In the genomic region with DNA sequence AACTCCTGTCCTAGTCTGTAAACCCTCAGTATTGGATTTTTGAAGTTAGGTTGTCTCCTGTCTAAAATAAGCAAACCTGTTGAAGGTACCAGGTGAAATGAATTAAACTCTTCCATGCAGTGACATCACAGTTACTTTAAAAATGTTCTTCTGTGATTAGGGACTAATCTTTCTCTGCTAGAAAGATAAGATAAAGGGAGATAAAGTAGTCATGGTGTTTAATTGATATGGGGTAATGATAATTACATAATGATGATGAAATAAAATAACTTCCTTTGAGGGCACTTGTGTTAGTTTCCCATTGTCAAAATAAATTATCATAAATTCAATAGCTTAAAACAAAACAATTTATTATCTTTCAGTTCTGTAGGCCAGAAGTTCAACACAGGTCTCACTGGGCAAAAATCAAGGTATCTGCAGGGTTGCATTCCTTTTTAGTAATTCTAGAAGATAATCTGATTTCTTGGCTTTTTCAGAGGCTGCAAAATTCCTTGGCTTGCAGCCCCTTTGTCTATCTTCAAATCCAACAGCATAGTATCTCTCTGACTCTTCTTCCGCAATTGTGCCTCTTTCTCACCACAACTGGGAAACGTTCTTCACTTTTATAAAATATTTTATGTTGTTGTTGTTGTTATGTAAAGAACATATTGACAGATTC, we compare ENCODE assay signal across 2 cellular contexts.
TF ChIP-seq lines count a peak whose summit lies in the region.

No MANE protein-coding gene starts in this region.

TF ChIP-seq in HCT116, 20 proteins besides CTCF, POLR2A, EP300 and RAD21:
- TF ChIP-seq, protein P1, sequence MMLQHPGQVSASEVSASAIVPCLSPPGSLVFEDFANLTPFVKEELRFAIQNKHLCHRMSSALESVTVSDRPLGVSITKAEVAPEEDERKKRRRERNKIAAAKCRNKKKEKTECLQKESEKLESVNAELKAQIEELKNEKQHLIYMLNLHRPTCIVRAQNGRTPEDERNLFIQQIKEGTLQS (IDR thresholded peaks at IDR 0.05): no peak
- no peak for TF ChIP-seq FOSL1 (IDR thresholded peaks at IDR 0.05; ENCODE audit: low read depth)
- no peak for TF ChIP-seq POLR2AphosphoS5 (IDR thresholded peaks at IDR 0.05; ENCODE audit: low read depth, low read length)
- TF ChIP-seq ZNF274 (IDR thresholded peaks at IDR 0.05; ENCODE audit: low read depth, low read length): no peak
- TF ChIP-seq SP1 (IDR thresholded peaks at IDR 0.05; ENCODE audit: low read depth): no peak
- TF ChIP-seq, protein P2, sequence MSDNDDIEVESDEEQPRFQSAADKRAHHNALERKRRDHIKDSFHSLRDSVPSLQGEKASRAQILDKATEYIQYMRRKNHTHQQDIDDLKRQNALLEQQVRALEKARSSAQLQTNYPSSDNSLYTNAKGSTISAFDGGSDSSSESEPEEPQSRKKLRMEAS (IDR thresholded peaks at IDR 0.05): no peak
- TF ChIP-seq EZH2 (IDR thresholded peaks at IDR 0.05): no peak
- TF ChIP-seq SRF (IDR thresholded peaks at IDR 0.05; ENCODE audit: low read depth): no peak
- no peak for TF ChIP-seq YY1 (IDR thresholded peaks at IDR 0.05; ENCODE audit: extremely low read depth, insufficient replicate concordance, low read depth, low read length)
- TF ChIP-seq ZFX (IDR thresholded peaks at IDR 0.05): no peak
- TF ChIP-seq, protein P3, sequence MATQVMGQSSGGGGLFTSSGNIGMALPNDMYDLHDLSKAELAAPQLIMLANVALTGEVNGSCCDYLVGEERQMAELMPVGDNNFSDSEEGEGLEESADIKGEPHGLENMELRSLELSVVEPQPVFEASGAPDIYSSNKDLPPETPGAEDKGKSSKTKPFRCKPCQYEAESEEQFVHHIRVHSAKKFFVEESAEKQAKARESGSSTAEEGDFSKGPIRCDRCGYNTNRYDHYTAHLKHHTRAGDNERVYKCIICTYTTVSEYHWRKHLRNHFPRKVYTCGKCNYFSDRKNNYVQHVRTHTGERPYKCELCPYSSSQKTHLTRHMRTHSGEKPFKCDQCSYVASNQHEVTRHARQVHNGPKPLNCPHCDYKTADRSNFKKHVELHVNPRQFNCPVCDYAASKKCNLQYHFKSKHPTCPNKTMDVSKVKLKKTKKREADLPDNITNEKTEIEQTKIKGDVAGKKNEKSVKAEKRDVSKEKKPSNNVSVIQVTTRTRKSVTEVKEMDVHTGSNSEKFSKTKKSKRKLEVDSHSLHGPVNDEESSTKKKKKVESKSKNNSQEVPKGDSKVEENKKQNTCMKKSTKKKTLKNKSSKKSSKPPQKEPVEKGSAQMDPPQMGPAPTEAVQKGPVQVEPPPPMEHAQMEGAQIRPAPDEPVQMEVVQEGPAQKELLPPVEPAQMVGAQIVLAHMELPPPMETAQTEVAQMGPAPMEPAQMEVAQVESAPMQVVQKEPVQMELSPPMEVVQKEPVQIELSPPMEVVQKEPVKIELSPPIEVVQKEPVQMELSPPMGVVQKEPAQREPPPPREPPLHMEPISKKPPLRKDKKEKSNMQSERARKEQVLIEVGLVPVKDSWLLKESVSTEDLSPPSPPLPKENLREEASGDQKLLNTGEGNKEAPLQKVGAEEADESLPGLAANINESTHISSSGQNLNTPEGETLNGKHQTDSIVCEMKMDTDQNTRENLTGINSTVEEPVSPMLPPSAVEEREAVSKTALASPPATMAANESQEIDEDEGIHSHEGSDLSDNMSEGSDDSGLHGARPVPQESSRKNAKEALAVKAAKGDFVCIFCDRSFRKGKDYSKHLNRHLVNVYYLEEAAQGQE (IDR thresholded peaks at IDR 0.05; ENCODE audit: low read depth): no peak
- no peak for TF ChIP-seq EGR1 (IDR thresholded peaks at IDR 0.05; ENCODE audit: low read depth)
- no peak for TF ChIP-seq SIN3A (IDR thresholded peaks at IDR 0.05; ENCODE audit: low read depth)
- TF ChIP-seq, protein P4, sequence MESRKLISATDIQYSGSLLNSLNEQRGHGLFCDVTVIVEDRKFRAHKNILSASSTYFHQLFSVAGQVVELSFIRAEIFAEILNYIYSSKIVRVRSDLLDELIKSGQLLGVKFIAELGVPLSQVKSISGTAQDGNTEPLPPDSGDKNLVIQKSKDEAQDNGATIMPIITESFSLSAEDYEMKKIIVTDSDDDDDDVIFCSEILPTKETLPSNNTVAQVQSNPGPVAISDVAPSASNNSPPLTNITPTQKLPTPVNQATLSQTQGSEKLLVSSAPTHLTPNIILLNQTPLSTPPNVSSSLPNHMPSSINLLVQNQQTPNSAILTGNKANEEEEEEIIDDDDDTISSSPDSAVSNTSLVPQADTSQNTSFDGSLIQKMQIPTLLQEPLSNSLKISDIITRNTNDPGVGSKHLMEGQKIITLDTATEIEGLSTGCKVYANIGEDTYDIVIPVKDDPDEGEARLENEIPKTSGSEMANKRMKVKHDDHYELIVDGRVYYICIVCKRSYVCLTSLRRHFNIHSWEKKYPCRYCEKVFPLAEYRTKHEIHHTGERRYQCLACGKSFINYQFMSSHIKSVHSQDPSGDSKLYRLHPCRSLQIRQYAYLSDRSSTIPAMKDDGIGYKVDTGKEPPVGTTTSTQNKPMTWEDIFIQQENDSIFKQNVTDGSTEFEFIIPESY (IDR thresholded peaks at IDR 0.05; ENCODE audit: extremely low read depth, insufficient replicate concordance, low read length): no peak
- TF ChIP-seq EZH2phosphoT487 (IDR thresholded peaks at IDR 0.05; ENCODE audit: borderline replicate concordance): no peak

TF ChIP-seq in SK-N-SH, 30 proteins besides CTCF, POLR2A, EP300 and RAD21:
- no peak for TF ChIP-seq RXRA (IDR thresholded peaks at IDR 0.05; ENCODE audit: borderline replicate concordance, low read depth)
- TF ChIP-seq FOSL2 (IDR thresholded peaks at IDR 0.05; ENCODE audit: borderline replicate concordance, low read depth): no peak
- no peak for TF ChIP-seq FOXJ3 (CRISPR knock-in tag; IDR thresholded peaks at IDR 0.05)
- no peak for TF ChIP-seq FOXM1 (IDR thresholded peaks at IDR 0.05; ENCODE audit: low read depth)
- TF ChIP-seq MXI1 (IDR thresholded peaks at IDR 0.05; ENCODE audit: low read depth, low read length): no peak
- TF ChIP-seq, protein P5, sequence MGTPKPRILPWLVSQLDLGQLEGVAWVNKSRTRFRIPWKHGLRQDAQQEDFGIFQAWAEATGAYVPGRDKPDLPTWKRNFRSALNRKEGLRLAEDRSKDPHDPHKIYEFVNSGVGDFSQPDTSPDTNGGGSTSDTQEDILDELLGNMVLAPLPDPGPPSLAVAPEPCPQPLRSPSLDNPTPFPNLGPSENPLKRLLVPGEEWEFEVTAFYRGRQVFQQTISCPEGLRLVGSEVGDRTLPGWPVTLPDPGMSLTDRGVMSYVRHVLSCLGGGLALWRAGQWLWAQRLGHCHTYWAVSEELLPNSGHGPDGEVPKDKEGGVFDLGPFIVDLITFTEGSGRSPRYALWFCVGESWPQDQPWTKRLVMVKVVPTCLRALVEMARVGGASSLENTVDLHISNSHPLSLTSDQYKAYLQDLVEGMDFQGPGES (IDR thresholded peaks at IDR 0.05; ENCODE audit: low read depth, low read length): no peak
- no peak for TF ChIP-seq JUND (IDR thresholded peaks at IDR 0.05)
- TF ChIP-seq TEAD4 (IDR thresholded peaks at IDR 0.05; ENCODE audit: borderline replicate concordance, insufficient read depth): no peak
- TF ChIP-seq, protein P4 (IDR thresholded peaks at IDR 0.05; ENCODE audit: borderline replicate concordance, low read depth): no peak
- TF ChIP-seq, protein P6, sequence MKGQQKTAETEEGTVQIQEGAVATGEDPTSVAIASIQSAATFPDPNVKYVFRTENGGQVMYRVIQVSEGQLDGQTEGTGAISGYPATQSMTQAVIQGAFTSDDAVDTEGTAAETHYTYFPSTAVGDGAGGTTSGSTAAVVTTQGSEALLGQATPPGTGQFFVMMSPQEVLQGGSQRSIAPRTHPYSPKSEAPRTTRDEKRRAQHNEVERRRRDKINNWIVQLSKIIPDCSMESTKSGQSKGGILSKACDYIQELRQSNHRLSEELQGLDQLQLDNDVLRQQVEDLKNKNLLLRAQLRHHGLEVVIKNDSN (IDR thresholded peaks at IDR 0.05; ENCODE audit: borderline replicate concordance, low read depth): no peak
- TF ChIP-seq TAF1 (IDR thresholded peaks at IDR 0.05; ENCODE audit: borderline replicate concordance, low read depth, low read length): no peak
- no peak; the same call in none of the 2 replicates for TF ChIP-seq GATA2 (CRISPR knock-in tag; IDR thresholded peaks at IDR 0.05)
- no peak for TF ChIP-seq POLR2AphosphoS5 (IDR thresholded peaks at IDR 0.05; ENCODE audit: low read depth, low read length)
- no peak for TF ChIP-seq SMC3 (IDR thresholded peaks at IDR 0.05; ENCODE audit: low read depth, low read length)
